22 cellular contexts compared by ENCODE assay signal in genomic region chr16:243348-243747, GRCh38. TPM values are rescaled to one million over a fixed set of nuclear protein-coding genes. Genes with fewer than 3 reads are reported as not detected.
"Had no signal": no experiment of that assay in that cellular context is flagged by ENCODE, and none has a peak within 500 bp of the region (broad histone marks: within the 10 kb centered on the region; RNA-seq: fewer than 3 reads in every experiment).

No MANE protein-coding gene starts in this region.

- H3K36me3 ChIP-seq: neural progenitor cell, thyroid gland, upper lobe of right lung had no signal

- H3K4me1 ChIP-seq: foreskin keratinocyte, neural progenitor cell had no signal

- H3K27me3 Mint-ChIP-seq: activated naive CD8-positive, alpha-beta T cell; stimulated activated naive CD8-positive, alpha-beta T cell treated with anti-CD3 and anti-CD28 coated beads, Interleukin-15, Interleukin-2, amounts not matched to agents 100 ng/mL and 50 ng/mL, for 24 hours; T-cell had no signal

- H3K9me3 Mint-ChIP-seq: naive thymus-derived CD4-positive, alpha-beta T cell; neural progenitor cell; stimulated activated naive CD8-positive, alpha-beta T cell treated with anti-CD3 and anti-CD28 coated beads, Interleukin-15, Interleukin-2, amounts not matched to agents 100 ng/mL and 50 ng/mL, for 24 hours; T-cell had no signal

- H3K9me3 ChIP-seq: mucosa of descending colon, thyroid gland, upper lobe of right lung had no signal

- H3K4me3 Mint-ChIP-seq: activated naive CD8-positive, alpha-beta T cell; naive thymus-derived CD4-positive, alpha-beta T cell; neural progenitor cell; stimulated activated naive CD8-positive, alpha-beta T cell treated with anti-CD3 and anti-CD28 coated beads, Interleukin-15, Interleukin-2, amounts not matched to agents 100 ng/mL and 50 ng/mL, for 24 hours; T-cell had no signal

- H3K27ac ChIP-seq: foreskin keratinocyte, neural progenitor cell, thyroid gland, upper lobe of right lung had no signal

- H3K27me3 ChIP-seq: foreskin keratinocyte, neural progenitor cell, thyroid gland, upper lobe of right lung had no signal

- H3K27ac Mint-ChIP-seq: activated naive CD8-positive, alpha-beta T cell; neural progenitor cell; stimulated activated naive CD8-positive, alpha-beta T cell treated with anti-CD3 and anti-CD28 coated beads, Interleukin-15, Interleukin-2, amounts not matched to agents 100 ng/mL and 50 ng/mL, for 24 hours; T-cell had no signal

- ATAC-seq: foreskin keratinocyte; mucosa of descending colon; naive thymus-derived CD4-positive, alpha-beta T cell; T-cell; upper lobe of right lung had no signal

- H3K4me3 ChIP-seq: mucosa of descending colon, neural progenitor cell, thyroid gland, upper lobe of right lung had no signal

- DNase-seq: activated CD4-positive, alpha-beta T cell treated with anti-CD3 and anti-CD28 coated beads for 1 hour; activated gamma-delta T cell treated with Interleukin-2 at 50 U/mL for 16 hours; activated T-cell treated with anti-CD3 and anti-CD28 coated beads, Interleukin-2, amount 50 U/mL, for 1 hour; effector CD4-positive, alpha-beta T cell; foreskin keratinocyte; hippocampal formation; mesendoderm; naive thymus-derived CD4-positive, alpha-beta T cell; retina; stimulated activated CD4-positive, alpha-beta T cell treated with anti-CD3 and anti-CD28 coated beads, Interleukin-1b, Interleukin-23, amount 100 ng/mL, for 48 hours; substantia nigra; T-cell; T-helper 9 cell; thyroid gland; upper lobe of right lung had no signal

RNA-seq across cellular contexts. Expression of gene RGS11, which starts 32.4 kb away (rescaled TPM):
- total RNA-seq: bronchial epithelial cell, foreskin keratinocyte had no signal

RNA-seq across cellular contexts. Expression of gene ARHGDIG, which starts 37.0 kb away (rescaled TPM):
- total RNA-seq: bronchial epithelial cell, foreskin keratinocyte, lower leg skin, thyroid gland had no signal

RNA-seq across cellular contexts. Expression of gene PDIA2, which starts 39.6 kb away (rescaled TPM):
- total RNA-seq: bronchial epithelial cell, epithelial cell of proximal tubule had no signal
